In the genomic region with DNA sequence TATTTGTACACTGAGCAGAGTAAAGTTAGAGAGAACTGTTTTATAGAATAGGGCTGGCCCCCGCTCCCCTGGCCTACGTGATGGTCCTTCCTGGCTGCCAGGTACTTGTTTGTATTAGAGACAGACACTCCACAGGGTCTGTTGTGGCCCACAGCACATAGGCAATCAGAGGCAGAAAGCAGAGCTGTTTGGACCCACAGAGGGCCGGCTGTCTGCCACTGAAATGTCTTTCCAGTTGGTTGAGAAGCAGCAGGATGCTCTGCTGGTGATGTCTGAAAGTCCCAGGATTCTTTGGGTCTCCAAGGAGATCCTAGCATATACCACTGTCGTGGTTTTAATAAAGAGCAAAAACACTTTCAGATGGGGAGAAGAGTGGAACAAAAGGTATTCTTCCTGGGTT, we compare ENCODE assay signal across 17 cellular contexts. TPM values are rescaled to one million over a fixed set of nuclear protein-coding genes. Genes with fewer than 3 reads are reported as not detected.
DNase-seq lines count a peak whose midpoint lies in the region; ATAC-seq and TF ChIP-seq lines count a peak whose summit lies in the region.
"Had no signal": no experiment of that assay in that cellular context is flagged by ENCODE, and none has a peak within 500 bp of the region (broad histone marks: within the 10 kb centered on the region; RNA-seq: fewer than 3 reads in every experiment).

No MANE protein-coding gene starts in this region.

- no peak overlapping the region for H3K4me2 ChIP-seq in neural progenitor cell

- H3K4me3 Mint-ChIP-seq in CD4-positive, alpha-beta memory T cell: peak overlapping the region; percentile 23 to 92 (median 72)
- H3K4me3 Mint-ChIP-seq in IgD-negative memory B cell: peak overlapping the region in 2 of 4 donors; percentile 24 to 49
- H3K4me3 Mint-ChIP-seq in activated naive CD8-positive, alpha-beta T cell treated with anti-CD3 and anti-CD28 coated beads, Interleukin-2, amount 50 U/mL, for 24 hours: peak overlapping the region; percentile 27
- H3K4me3 Mint-ChIP-seq in neural progenitor cell: no peak overlapping the region

- POLR2A ChIA-PET in CD4-positive, alpha-beta memory T cell (lab: Charles Lee; ENCODE audit: partially characterized antibody): interaction anchor here (1.0 to 7.1 kb wide), 4 partner anchors 13 to 208 kb away, joined by 3 to 55 read pairs (median 9); partner anchors contain the start of gene SFR1

- H3K27me3 ChIP-seq in CD4-positive, alpha-beta memory T cell (ENCODE audit: insufficient read depth, low read length): no peaks in the 10 kb centered on the region
- H3K27me3 ChIP-seq in neural progenitor cell: no peaks in the 10 kb centered on the region
- H3K27me3 ChIP-seq: BLaER1 treated with 17β-estradiol and CSF1 and Interleukin-3, amounts not matched to agents 10 nM and 100 nM; suprapubic skin had no signal

- CTCF ChIA-PET in CD4-positive, alpha-beta memory T cell (lab: Charles Lee; ENCODE audit: partially characterized antibody): interaction anchor here (0.9 kb wide), 1 partner anchor 11 kb away, joined by 4 read pairs; no protein-coding TSS in a partner anchor

- peaks cover 87% of the 10 kb centered on the region for H3K4me1 ChIP-seq in CD4-positive, alpha-beta memory T cell (ENCODE audit: insufficient read depth, low read length)
- peaks cover 37% of the 10 kb centered on the region for H3K4me1 ChIP-seq in neural progenitor cell

- no peak for ATAC-seq in activated naive CD8-positive, alpha-beta T cell treated with anti-CD3 and anti-CD28 coated beads, Interleukin-2, amount 50 U/mL, for 24 hours
- ATAC-seq in GM18520 (IDR thresholded peaks at IDR 0.05; ENCODE audit: unreplicated experiment): no peak
- ATAC-seq in HG02884 (IDR thresholded peaks at IDR 0.05; ENCODE audit: unreplicated experiment): no peak
- ATAC-seq: left ventricle myocardium superior had no signal

- H3F3A ChIP-seq in neural progenitor cell (ENCODE audit: low read depth): peaks cover 33% of the 10 kb centered on the region

- no peak overlapping the region for H3K9ac ChIP-seq in neural progenitor cell
- H3K9ac ChIP-seq: BLaER1 treated with 17β-estradiol and CSF1 and Interleukin-3, amounts not matched to agents 10 nM and 100 nM had no signal

- H3K27ac ChIP-seq in CD4-positive, alpha-beta memory T cell (ENCODE audit: low read depth, low read length): peak overlapping the region; percentile 60
- no peak overlapping the region for H3K27ac ChIP-seq in neural progenitor cell
- H3K27ac ChIP-seq: suprapubic skin had no signal

- no peaks in the 10 kb centered on the region for H3K36me3 ChIP-seq in CD4-positive, alpha-beta memory T cell (ENCODE audit: insufficient read depth, low read length)
- H3K36me3 ChIP-seq in neural progenitor cell: peaks cover 5% of the 10 kb centered on the region
- H3K36me3 ChIP-seq: suprapubic skin had no signal

- intact Hi-C loops in CD4-positive, alpha-beta memory T cell (cut with micrococcal nuclease): loop anchor here (10.0 kb wide), 1 partner anchor 412 kb away; no protein-coding TSS in a partner anchor

- H2AFZ ChIP-seq in neural progenitor cell (replicated peaks): no peak overlapping the region

- peaks cover 0 to 4% of the 10 kb centered on the region in 2 donors for H3K9me3 ChIP-seq in CD4-positive, alpha-beta memory T cell (ENCODE audit: control insufficient read depth in 1 of 2, low read length in 2 of 2)
- H3K9me3 ChIP-seq in neural progenitor cell (ENCODE audit: low read depth): peaks cover 7% of the 10 kb centered on the region
- H3K9me3 ChIP-seq: suprapubic skin had no signal

- H3K4me3 ChIP-seq in CD4-positive, alpha-beta memory T cell (ENCODE audit: low read length in 2 of 2): no peak overlapping the region
- H3K4me3 ChIP-seq in neural progenitor cell: no peak overlapping the region
- H3K4me3 ChIP-seq: BLaER1 treated with 17β-estradiol and CSF1 and Interleukin-3, amounts not matched to agents 10 nM and 100 nM; suprapubic skin had no signal

- peaks cover 0 to 9% (median 1%) of the 10 kb centered on the region in 8 donors for H3K9me3 Mint-ChIP-seq in CD4-positive, alpha-beta memory T cell
- no peaks in the 10 kb centered on the region for H3K9me3 Mint-ChIP-seq in IgD-negative memory B cell
- peaks cover 9% of the 10 kb centered on the region for H3K9me3 Mint-ChIP-seq in activated naive CD8-positive, alpha-beta T cell treated with anti-CD3 and anti-CD28 coated beads, Interleukin-2, amount 50 U/mL, for 24 hours
- peaks cover 9% of the 10 kb centered on the region for H3K9me3 Mint-ChIP-seq in neural progenitor cell

- TF ChIP-seq CTCF in neural progenitor cell (IDR thresholded peaks at IDR 0.05): no peak

- DNase-seq in CD4-positive, alpha-beta memory T cell: no peak
- no peak for DNase-seq in activated naive CD8-positive, alpha-beta T cell treated with anti-CD3 and anti-CD28 coated beads, Interleukin-2, amount 50 U/mL, for 24 hours
- DNase-seq in neural progenitor cell (ENCODE audit: low spot score) (no peak), hepatic stellate cell (ENCODE audit: low spot score) (no peak)
- DNase-seq: activated gamma-delta T cell; DMS79; effector CD4-positive, alpha-beta T cell; IMR-90; left ventricle myocardium superior; NCI-H1092 treated with DMSO at 0.1 percent for 48 hours; NCI-H2171; NCI-H774 had no signal

- peaks cover 56 to 92% (median 68%) of the 10 kb centered on the region in 4 donors for H3K4me1 Mint-ChIP-seq in CD4-positive, alpha-beta memory T cell
- peaks cover 34 to 47% (median 45%) of the 10 kb centered on the region in 3 donors for H3K4me1 Mint-ChIP-seq in IgD-negative memory B cell
- H3K4me1 Mint-ChIP-seq in activated naive CD8-positive, alpha-beta T cell treated with anti-CD3 and anti-CD28 coated beads, Interleukin-2, amount 50 U/mL, for 24 hours: peaks cover 79% of the 10 kb centered on the region
- peaks cover 60% of the 10 kb centered on the region for H3K4me1 Mint-ChIP-seq in neural progenitor cell

- peak overlapping the region; percentile 83 to 99 (median 95) for H3K27ac Mint-ChIP-seq in CD4-positive, alpha-beta memory T cell
- peak overlapping the region; percentile 41 to 89 (median 72) for H3K27ac Mint-ChIP-seq in IgD-negative memory B cell
- H3K27ac Mint-ChIP-seq in activated naive CD8-positive, alpha-beta T cell treated with anti-CD3 and anti-CD28 coated beads, Interleukin-2, amount 50 U/mL, for 24 hours: peak overlapping the region; percentile 95
- peak overlapping the region; percentile 46 for H3K27ac Mint-ChIP-seq in neural progenitor cell

- H4K20me1 ChIP-seq in neural progenitor cell (ENCODE audit: low read depth): no peaks in the 10 kb centered on the region
- H4K20me1 ChIP-seq: BLaER1 treated with 17β-estradiol and CSF1 and Interleukin-3, amounts not matched to agents 10 nM and 100 nM had no signal

- H3K79me2 ChIP-seq in neural progenitor cell (ENCODE audit: low read depth): peaks cover 11% of the 10 kb centered on the region

- peaks cover 36 to 57% of the 10 kb centered on the region in 2 donors for H3K36me3 Mint-ChIP-seq in CD4-positive, alpha-beta memory T cell
- H3K36me3 Mint-ChIP-seq in IgD-negative memory B cell (peaks cover 8% of the 10 kb centered on the region), neural progenitor cell (peaks cover 13% of the 10 kb centered on the region)
- peaks cover 23% of the 10 kb centered on the region for H3K36me3 Mint-ChIP-seq in activated naive CD8-positive, alpha-beta T cell treated with anti-CD3 and anti-CD28 coated beads, Interleukin-2, amount 50 U/mL, for 24 hours (ENCODE audit: low read depth)

- H3K27me3 Mint-ChIP-seq in CD4-positive, alpha-beta memory T cell: no peaks in the 10 kb centered on the region
- H3K27me3 Mint-ChIP-seq in IgD-negative memory B cell (no peaks in the 10 kb centered on the region), neural progenitor cell (ENCODE audit: insufficient read depth, low read depth) (no peaks in the 10 kb centered on the region)
- no peaks in the 10 kb centered on the region for H3K27me3 Mint-ChIP-seq in activated naive CD8-positive, alpha-beta T cell treated with anti-CD3 and anti-CD28 coated beads, Interleukin-2, amount 50 U/mL, for 24 hours

RNA-seq across cellular contexts. Expression of gene STN1, which starts 5.2 kb away (rescaled TPM):
- total RNA-seq in CD4-positive, alpha-beta memory T cell: 10 to 100 TPM; 30.4 to 31.6 TPM
- 100 to 1,000 TPM; 111 TPM for polyA plus RNA-seq in CD4-positive, alpha-beta memory T cell
- 20.5 TPM for polyA plus RNA-seq in IgD-negative memory B cell
- 26.4 and 32.0 TPM in 2 replicates for total RNA-seq in neural progenitor cell (ENCODE audit: low replicate concordance)

RNA-seq across cellular contexts. Expression of gene SLK, which starts 54.2 kb away (rescaled TPM):
- total RNA-seq in CD4-positive, alpha-beta memory T cell: 10 to 100 TPM; 30.9 to 31.1 TPM
- polyA plus RNA-seq in CD4-positive, alpha-beta memory T cell: 10 to 100 TPM in 1 of 2 donors, 1 to 10 TPM in 1; 1.6 to 14.3 TPM
- 3.0 TPM for polyA plus RNA-seq in IgD-negative memory B cell
- total RNA-seq in neural progenitor cell (ENCODE audit: low replicate concordance): 33.5 and 42.7 TPM in 2 replicates

RNA-seq across cellular contexts. Expression of gene SH3PXD2A, which starts 57.4 kb away (rescaled TPM):
- total RNA-seq in CD4-positive, alpha-beta memory T cell: 10 to 100 TPM; 16.9 to 17.5 TPM
- polyA plus RNA-seq in CD4-positive, alpha-beta memory T cell: under 1 TPM; 0.39 to 0.77 TPM
- 1.2 TPM for polyA plus RNA-seq in IgD-negative memory B cell
- 2.3 and 4.7 TPM in 2 replicates for total RNA-seq in neural progenitor cell (ENCODE audit: low replicate concordance)
